Comparison of ENCODE assay signal across 26 cellular contexts in the genomic region with DNA sequence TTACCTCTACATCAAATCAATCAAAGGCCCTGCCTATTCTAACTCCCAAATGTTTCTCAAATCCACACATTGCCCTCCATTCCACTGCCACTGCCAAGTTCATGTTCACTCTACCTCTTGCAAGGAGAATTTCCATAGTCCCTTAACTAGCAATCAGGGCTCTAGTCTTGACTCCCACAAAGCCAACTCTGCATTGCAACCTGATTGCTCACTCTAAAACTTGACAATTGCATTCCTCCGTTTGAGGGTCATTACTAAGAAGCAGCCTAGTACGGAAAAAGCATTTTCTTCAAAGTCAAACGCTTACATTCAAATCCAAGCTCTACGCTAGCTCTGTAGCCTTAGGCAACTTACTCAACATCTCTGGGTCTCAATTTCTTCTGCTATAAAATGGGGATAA. TPM values are rescaled to one million over a fixed set of nuclear protein-coding genes. Genes with fewer than 3 reads are reported as not detected.
DNase-seq lines count a peak whose midpoint lies in the region; ATAC-seq, FAIRE-seq and TF ChIP-seq lines count a peak whose summit lies in the region.
"Had no signal": no experiment of that assay in that cellular context is flagged by ENCODE, and none has a peak within 500 bp of the region (broad histone marks: within the 10 kb centered on the region; RNA-seq: fewer than 3 reads in every experiment).

No MANE protein-coding gene starts in this region.

- no peak for ATAC-seq in lower lobe of right lung
- no peak for ATAC-seq in GM18520 (IDR thresholded peaks at IDR 0.05; ENCODE audit: unreplicated experiment)
- ATAC-seq: activated naive CD8-positive, alpha-beta T cell treated with anti-CD3 and anti-CD28 coated beads, Interleukin-2, amount 50 U/mL, for 24 hours; CD8-positive, alpha-beta T cell; heart right ventricle; right cardiac atrium had no signal

- DNase-seq in AG08395 (ENCODE audit: low spot score): peak; percentile 37
- peak; percentile 71 for DNase-seq in HTR-8/SVneo (ENCODE audit: insufficient read length, low spot score)
- DNase-seq in cardiac fibroblast (ENCODE audit: low read depth in 2 of 2): peak; percentile 29 to 85
- DNase-seq in lower lobe of right lung: no peak
- no peak for DNase-seq in RWPE1 (ENCODE audit: low spot score)
- no peak for DNase-seq in GM10266 (ENCODE audit: extremely low spot score)
- no peak for DNase-seq in neural progenitor cell (ENCODE audit: low spot score)
- DNase-seq: activated CD4-positive, alpha-beta T cell treated with anti-CD3 and anti-CD28 coated beads for 48 hours; activated naive CD8-positive, alpha-beta T cell treated with anti-CD3 and anti-CD28 coated beads, Interleukin-2, amount 50 U/mL, for 24 hours; CD8-positive, alpha-beta T cell; DMS79; effector CD8-positive, alpha-beta T cell; H9; heart right ventricle; KG1; left cardiac atrium; midbrain; NCI-H1048; NCI-H524 treated with DMSO at 0.1 percent for 48 hours; right cardiac atrium; stimulated activated naive CD4-positive, alpha-beta T cell; tibial artery had no signal

- intact Hi-C loops in lower lobe of right lung (cut with DNase I): no loop called here

- POLR2A ChIA-PET in RWPE1 (lab: Yijun Ruan, JAX; ENCODE audit: low non-redundant PET): no interaction called here

- no peaks in the 10 kb centered on the region for H4K20me1 ChIP-seq in neural progenitor cell (ENCODE audit: low read depth)

- no peaks in the 10 kb centered on the region for H3K4me1 Mint-ChIP-seq in neural progenitor cell
- H3K4me1 Mint-ChIP-seq: activated naive CD8-positive, alpha-beta T cell treated with anti-CD3 and anti-CD28 coated beads, Interleukin-2, amount 50 U/mL, for 24 hours; H9 had no signal

- no peak overlapping the region for H3K27ac Mint-ChIP-seq in neural progenitor cell
- H3K27ac Mint-ChIP-seq: activated naive CD8-positive, alpha-beta T cell treated with anti-CD3 and anti-CD28 coated beads, Interleukin-2, amount 50 U/mL, for 24 hours; activated T-helper 2 cell treated with anti-CD3 and anti-CD28 coated beads, Interferon-gamma antibody, Interleukin-2, Interleukin-4, amounts not matched to agents 10 μg/mL and 5 μg/mL and 100 μg/mL, durations not matched to agents 14 hours and 24 hours and 36 hours; CD8-positive, alpha-beta T cell; H9 had no signal

- H3K36me3 ChIP-seq in lower lobe of right lung (no peaks in the 10 kb centered on the region), neural progenitor cell (no peaks in the 10 kb centered on the region)
- H3K36me3 ChIP-seq: esophagus muscularis mucosa, heart right ventricle, tibial artery had no signal

- no peak overlapping the region for H3K27ac ChIP-seq in lower lobe of right lung
- no peak overlapping the region for H3K27ac ChIP-seq in RWPE1
- H3K27ac ChIP-seq in neural progenitor cell: no peak overlapping the region
- H3K27ac ChIP-seq: esophagus muscularis mucosa, heart right ventricle, tibial artery had no signal

- CTCF ChIA-PET in RWPE1 (lab: Yijun Ruan, JAX): no interaction called here

- no peaks in the 10 kb centered on the region for H3K79me2 ChIP-seq in neural progenitor cell (ENCODE audit: low read depth)

- TF ChIP-seq CTCF in cardiac fibroblast (IDR thresholded peaks at IDR 0.05; ENCODE audit: low read depth, low read length) (no peak), lower lobe of right lung (IDR thresholded peaks at IDR 0.05) (no peak), RWPE1 (conservative IDR thresholded peaks at IDR 0.05; ENCODE audit: low read depth) (no peak), GM10266 (IDR thresholded peaks at IDR 0.05; ENCODE audit: control insufficient read depth, insufficient read depth, low read depth, missing control alignments) (no peak), neural progenitor cell (IDR thresholded peaks at IDR 0.05) (no peak)

- H3K27me3 ChIP-seq in lower lobe of right lung (ENCODE audit: low read depth): no peaks in the 10 kb centered on the region
- no peaks in the 10 kb centered on the region for H3K27me3 ChIP-seq in neural progenitor cell
- H3K27me3 ChIP-seq: tibial artery had no signal

- H3K9me3 Mint-ChIP-seq in neural progenitor cell: no peaks in the 10 kb centered on the region
- H3K9me3 Mint-ChIP-seq: activated naive CD8-positive, alpha-beta T cell treated with anti-CD3 and anti-CD28 coated beads, Interleukin-2, amount 50 U/mL, for 24 hours; activated T-helper 2 cell treated with anti-CD3 and anti-CD28 coated beads, Interferon-gamma antibody, Interleukin-2, Interleukin-4, amounts not matched to agents 10 μg/mL and 5 μg/mL and 100 μg/mL, durations not matched to agents 14 hours and 24 hours and 36 hours; CD8-positive, alpha-beta T cell; H9 had no signal

- H3K4me2 ChIP-seq in neural progenitor cell: no peak overlapping the region

- peak; percentile 72 for FAIRE-seq in HTR-8/SVneo (lab: Jason Lieb, UNC)

- no peak overlapping the region for H2AFZ ChIP-seq in neural progenitor cell (replicated peaks)

- no peaks in the 10 kb centered on the region for H3K4me1 ChIP-seq in lower lobe of right lung
- H3K4me1 ChIP-seq in neural progenitor cell: no peaks in the 10 kb centered on the region
- H3K4me1 ChIP-seq: esophagus muscularis mucosa, heart right ventricle, tibial artery had no signal

- no peak overlapping the region for H3K9ac ChIP-seq in neural progenitor cell

- peaks cover 3% of the 10 kb centered on the region for H3K27me3 Mint-ChIP-seq in neural progenitor cell (ENCODE audit: insufficient read depth, low read depth)

- H3F3A ChIP-seq in neural progenitor cell (ENCODE audit: low read depth): no peaks in the 10 kb centered on the region

- H3K9me3 ChIP-seq in lower lobe of right lung: no peaks in the 10 kb centered on the region
- H3K9me3 ChIP-seq in neural progenitor cell (ENCODE audit: low read depth): no peaks in the 10 kb centered on the region
- H3K9me3 ChIP-seq: esophagus muscularis mucosa, heart right ventricle, tibial artery had no signal

- no peak overlapping the region for H3K4me3 Mint-ChIP-seq in neural progenitor cell
- H3K4me3 Mint-ChIP-seq: activated naive CD8-positive, alpha-beta T cell treated with anti-CD3 and anti-CD28 coated beads, Interleukin-2, amount 50 U/mL, for 24 hours; CD8-positive, alpha-beta T cell; H9 had no signal

- H3K4me3 ChIP-seq in cardiac fibroblast (replicated peaks in 1 of 2; ENCODE audit: low read depth in 2 of 2, low read length in 2 of 2): no peak overlapping the region
- peak overlapping the region; percentile 7 for H3K4me3 ChIP-seq in lower lobe of right lung
- H3K4me3 ChIP-seq in neural progenitor cell: no peak overlapping the region
- H3K4me3 ChIP-seq: esophagus muscularis mucosa, heart right ventricle, tibial artery had no signal

- H3K36me3 Mint-ChIP-seq in neural progenitor cell: no peaks in the 10 kb centered on the region
- H3K36me3 Mint-ChIP-seq: CD8-positive, alpha-beta T cell had no signal

RNA-seq across cellular contexts. Expression of gene CPA3, which starts 1.2 kb away (rescaled TPM):
- 48.6 TPM for total RNA-seq in lower lobe of right lung
- not detected in 2 replicates for total RNA-seq in neural progenitor cell (ENCODE audit: low replicate concordance)
- total RNA-seq: activated T-helper 2 cell treated with anti-CD3 and anti-CD28 coated beads, Interferon-gamma antibody, Interleukin-2, Interleukin-4, amounts not matched to agents 10 μg/mL and 5 μg/mL and 100 μg/mL, durations not matched to agents 14 hours and 24 hours and 36 hours; CD8-positive, alpha-beta T cell; H9; OCI-LY7 had no signal

RNA-seq across cellular contexts. Expression of gene CPB1, which starts 38.6 kb away (rescaled TPM):
- 0.83 TPM for total RNA-seq in lower lobe of right lung
- not detected in 2 replicates for total RNA-seq in neural progenitor cell (ENCODE audit: low replicate concordance)
- total RNA-seq: activated T-helper 2 cell treated with anti-CD3 and anti-CD28 coated beads, Interferon-gamma antibody, Interleukin-2, Interleukin-4, amounts not matched to agents 10 μg/mL and 5 μg/mL and 100 μg/mL, durations not matched to agents 14 hours and 24 hours and 36 hours; CD8-positive, alpha-beta T cell; H9; OCI-LY7 had no signal

Comparison
In these comparisons a context has a peak if more than half of its experiments do, and no peak if none do; other contexts are left out.
1. DNase-seq: peak in AG08395 (single experiment), HTR-8/SVneo (single experiment) and cardiac fibroblast (2 of 2); none in lower lobe of right lung (single experiment), RWPE1 (single experiment), GM10266 (single experiment) and neural progenitor cell (single experiment).
2. RNA of gene CPA3, which starts 1.2 kb away (total RNA-seq): 48.6 TPM in lower lobe of right lung (single experiment); not detected in neural progenitor cell; every median in the first group is over 10 times any median in the second.